In genomic region chr3:156674911-156675743, GRCh38 we compare ENCODE assay signal across 1 cellular context.
TF ChIP-seq lines count a peak whose summit lies in the region.

No MANE protein-coding gene starts in this region.

TF ChIP-seq in SK-N-SH, 30 proteins besides CTCF, POLR2A, EP300 and RAD21 (continued from another document):
- no peak for TF ChIP-seq REST (IDR thresholded peaks at IDR 0.05; ENCODE audit: low read depth, low read length)
- no peak for TF ChIP-seq MAX (IDR thresholded peaks at IDR 0.05; ENCODE audit: low read depth)
- TF ChIP-seq FOSL2 (IDR thresholded peaks at IDR 0.05; ENCODE audit: borderline replicate concordance, low read depth): no peak
- no peak for TF ChIP-seq NRF1 (IDR thresholded peaks at IDR 0.05; ENCODE audit: low read depth, low read length)
- no peak for TF ChIP-seq RFX5 (IDR thresholded peaks at IDR 0.05; ENCODE audit: low read length)
- TF ChIP-seq GATA2 (CRISPR knock-in tag; IDR thresholded peaks at IDR 0.05): no peak
- TF ChIP-seq MEF2A (IDR thresholded peaks at IDR 0.05; ENCODE audit: borderline replicate concordance, low read depth): no peak
- no peak for TF ChIP-seq GABPA (IDR thresholded peaks at IDR 0.05; ENCODE audit: low read depth)
- no peak for TF ChIP-seq JUND (IDR thresholded peaks at IDR 0.05)
- no peak for TF ChIP-seq FOXM1 (IDR thresholded peaks at IDR 0.05; ENCODE audit: low read depth)
- TF ChIP-seq NFIC (IDR thresholded peaks at IDR 0.05; ENCODE audit: borderline replicate concordance): peak; percentile 10; the same call in 1 of the 2 replicates
- TF ChIP-seq SMC3 (IDR thresholded peaks at IDR 0.05; ENCODE audit: low read depth, low read length): peak; percentile 42; the same call in 1 of the 2 replicates
- TF ChIP-seq TAF1 (IDR thresholded peaks at IDR 0.05; ENCODE audit: borderline replicate concordance, low read depth, low read length): peak; percentile 2; the same call in 1 of the 2 replicates
- TF ChIP-seq USF1 (IDR thresholded peaks at IDR 0.05; ENCODE audit: borderline replicate concordance, low read depth): no peak
TF ChIP-seq in SK-N-SH: peak in this region for 5.
